Comparison of ENCODE assay signal across 8 cellular contexts in genomic region chr2:33890686-33891085, GRCh38.
"Had no signal": no experiment of that assay in that cellular context is flagged by ENCODE, and none has a peak within 500 bp of the region (broad histone marks: within the 10 kb centered on the region; RNA-seq: fewer than 3 reads in every experiment).

No MANE protein-coding gene starts in this region.

- H3K36me3 Mint-ChIP-seq: IgD-negative memory B cell had no signal

- ATAC-seq: HCT116 had no signal

- H3K27ac Mint-ChIP-seq: HFFc6, IgD-negative memory B cell had no signal

- H3K36me3 ChIP-seq: HAP-1 had no signal

- H3K4me3 ChIP-seq: HAP-1 had no signal

- H3K9me3 ChIP-seq: HAP-1 had no signal

- H3K4me1 Mint-ChIP-seq: IgD-negative memory B cell had no signal

- H3K4me1 ChIP-seq: HAP-1 had no signal

- H3K4me3 Mint-ChIP-seq: HFFc6, IgD-negative memory B cell had no signal

- H3K27ac ChIP-seq: HL-60 had no signal

- DNase-seq: GOT3, H7, HFFc6, KG1 had no signal
